Comparison of ENCODE assay signal across 18 cellular contexts in the genomic region with DNA sequence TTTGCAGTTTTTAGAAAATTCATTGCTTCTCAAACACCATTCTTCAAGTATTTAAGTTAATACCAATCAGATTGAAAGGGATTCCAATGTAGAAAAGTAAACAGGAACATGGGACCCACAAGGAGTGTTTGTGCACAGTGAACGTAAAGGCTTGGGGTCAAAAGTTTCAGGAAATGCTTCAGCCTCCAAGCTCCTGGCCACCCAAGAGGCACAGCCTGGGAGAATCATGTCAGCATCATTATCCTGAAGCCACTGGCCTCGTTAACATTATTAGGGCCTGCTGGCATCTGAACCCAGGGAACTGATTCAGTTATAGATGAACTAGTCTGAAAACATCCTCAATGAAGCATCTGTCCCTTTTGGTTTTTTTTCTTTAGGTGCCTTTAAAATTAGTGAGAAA.
DNase-seq lines count a peak whose midpoint lies in the region; TF ChIP-seq lines count a peak whose summit lies in the region.
"Had no signal": no experiment of that assay in that cellular context is flagged by ENCODE, and none has a peak within 500 bp of the region (broad histone marks: within the 10 kb centered on the region; RNA-seq: fewer than 3 reads in every experiment).

No MANE protein-coding gene starts in this region.

- TF ChIP-seq POLR2A in tibial nerve (IDR thresholded peaks at IDR 0.05), result no peak

- no peaks in the 10 kb centered on the region for H3K79me2 ChIP-seq in osteoblast (ENCODE audit: insufficient read depth, low read length)

- no peak overlapping the region for H3K4me3 Mint-ChIP-seq in Calu3 (ENCODE audit: low read depth, unreplicated experiment)
- H3K4me3 Mint-ChIP-seq: immature natural killer cell; memory B cell; stimulated activated naive B cell treated with anti-CD40 and anti-IgM and Interleukin-4, amounts not matched to agents 10 μg/mL and 1 μg/mL and 100 μg/mL, for 72 hours had no signal

- TF ChIP-seq CTCF in BE2C (IDR thresholded peaks at IDR 0.05; ENCODE audit: low read depth, low read length), result no peak
- no peak for TF ChIP-seq CTCF in fibroblast of the aortic adventitia (IDR thresholded peaks at IDR 0.05; ENCODE audit: insufficient read depth, low read length)
- no peak for TF ChIP-seq CTCF in osteoblast (IDR thresholded peaks at IDR 0.05; ENCODE audit: extremely low read depth, low read depth, low read length)
- no peak for TF ChIP-seq CTCF in Calu3 (IDR thresholded peaks at IDR 0.05; ENCODE audit: unreplicated experiment)
- TF ChIP-seq CTCF in tibial nerve (IDR thresholded peaks at IDR 0.05), result no peak

- no TSS peak for BruUV-seq in Calu3 (replicated peaks; lab: Mats Ljungman, UMichigan)

- H3K4me1 Mint-ChIP-seq in Calu3 (ENCODE audit: low read depth, unreplicated experiment), result no peaks in the 10 kb centered on the region
- H3K4me1 Mint-ChIP-seq: immature natural killer cell; memory B cell; stimulated activated naive B cell treated with anti-CD40 and anti-IgM and Interleukin-4, amounts not matched to agents 10 μg/mL and 1 μg/mL and 100 μg/mL, for 72 hours had no signal

- peak overlapping the region; percentile 10 for H3K4me2 ChIP-seq in osteoblast (ENCODE audit: insufficient read depth, low read length)

- CTCF ChIA-PET in Calu3 (lab: Charles Lee), result no interaction called here

- H4K20me1 ChIP-seq in osteoblast (ENCODE audit: insufficient read depth, low read length), result no peaks in the 10 kb centered on the region

- DNase-seq in BE2C, result peak; percentile 21
- DNase-seq in SJSA1 (ENCODE audit: low read depth in 1 of 2, low spot score in 2 of 2), result peak; percentile 84 to 89
- peak; percentile 59 for DNase-seq in fibroblast of the aortic adventitia (ENCODE audit: low read depth)
- peak; percentile 15 for DNase-seq in osteoblast (ENCODE audit: insufficient read length, low spot score, missing footprints)
- no peak for DNase-seq in midbrain (lab: John Stamatoyannopoulos, UW)
- DNase-seq in Calu3, result no peak
- DNase-seq in MV-4-11 (lab: John Stamatoyannopoulos, UW), result no peak
- DNase-seq in tibial nerve (ENCODE audit: low spot score in 2 of 2), result no peak
- DNase-seq: activated CD4-positive, alpha-beta T cell treated with anti-CD3 and anti-CD28 coated beads, Interleukin-2, amount 50 U/mL, for 1 hour; immature natural killer cell; KBM-7; NCI-H1092 treated with DMSO at 0.1 percent for 48 hours; NCI-H2081; stimulated activated naive B cell treated with anti-CD40 and anti-IgM and Interleukin-4, amounts not matched to agents 10 μg/mL and 1 μg/mL and 100 μg/mL, for 72 hours; trophoblast cell had no signal

- no peak overlapping the region for H3K27ac Mint-ChIP-seq in Calu3 (ENCODE audit: unreplicated experiment)
- H3K27ac Mint-ChIP-seq: immature natural killer cell; memory B cell; stimulated activated naive B cell treated with anti-CD40 and anti-IgM and Interleukin-4, amounts not matched to agents 10 μg/mL and 1 μg/mL and 100 μg/mL, for 72 hours had no signal

- peaks cover 9% of the 10 kb centered on the region for H3K4me1 ChIP-seq in BE2C
- peaks cover 47% of the 10 kb centered on the region for H3K4me1 ChIP-seq in SJSA1 (replicated peaks)
- H3K4me1 ChIP-seq in osteoblast (ENCODE audit: insufficient read depth, low read length), result peaks cover 33% of the 10 kb centered on the region
- H3K4me1 ChIP-seq in tibial nerve, result peaks cover 0 to 27% (median 9%) of the 10 kb centered on the region in 4 donors
- H3K4me1 ChIP-seq: HAP-1 had no signal

- no peaks in the 10 kb centered on the region for H3K27me3 ChIP-seq in BE2C
- H3K27me3 ChIP-seq in SJSA1 (replicated peaks), result no peaks in the 10 kb centered on the region
- no peaks in the 10 kb centered on the region for H3K27me3 ChIP-seq in osteoblast (ENCODE audit: insufficient read depth, low read length)
- H3K27me3 ChIP-seq in tibial nerve, result no peaks in the 10 kb centered on the region

- H3K4me3 ChIP-seq in BE2C (ENCODE audit: low read depth, low read length) (no peak overlapping the region), SJSA1 (no peak overlapping the region), fibroblast of the aortic adventitia (ENCODE audit: low read depth, low read length) (no peak overlapping the region), osteoblast (ENCODE audit: insufficient read depth, low read length) (no peak overlapping the region), tibial nerve (no peak overlapping the region)
- H3K4me3 ChIP-seq: HAP-1 had no signal

- H3K9me3 ChIP-seq in BE2C, result no peaks in the 10 kb centered on the region
- no peaks in the 10 kb centered on the region for H3K9me3 ChIP-seq in SJSA1 (replicated peaks)
- no peaks in the 10 kb centered on the region for H3K9me3 ChIP-seq in osteoblast (ENCODE audit: low read depth, low read length)
- no peaks in the 10 kb centered on the region for H3K9me3 ChIP-seq in tibial nerve
- H3K9me3 ChIP-seq: HAP-1 had no signal

- peak overlapping the region; percentile 19 for H2AFZ ChIP-seq in osteoblast (ENCODE audit: low read length)

- no peaks in the 10 kb centered on the region for H3K36me3 Mint-ChIP-seq in Calu3 (ENCODE audit: insufficient read depth, unreplicated experiment)
- H3K36me3 Mint-ChIP-seq: immature natural killer cell; memory B cell; stimulated activated naive B cell treated with anti-CD40 and anti-IgM and Interleukin-4, amounts not matched to agents 10 μg/mL and 1 μg/mL and 100 μg/mL, for 72 hours had no signal

- WGBS in tibial nerve, 2 donors, result 39 to 43% methylated on average over 2 of the region's 2 CpGs

- intact Hi-C loops in Calu3 (cut with micrococcal nuclease; ENCODE audit: unreplicated experiment), result no loop called here

- H3K27me3 Mint-ChIP-seq in Calu3 (ENCODE audit: unreplicated experiment), result peaks cover 14% of the 10 kb centered on the region
- H3K27me3 Mint-ChIP-seq: memory B cell had no signal

- no peaks in the 10 kb centered on the region for H3K36me3 ChIP-seq in BE2C
- H3K36me3 ChIP-seq in SJSA1, result no peaks in the 10 kb centered on the region
- no peaks in the 10 kb centered on the region for H3K36me3 ChIP-seq in osteoblast (ENCODE audit: insufficient read depth, low read length)
- H3K36me3 ChIP-seq in tibial nerve, result no peaks in the 10 kb centered on the region
- H3K36me3 ChIP-seq: HAP-1 had no signal

- H3K9me3 Mint-ChIP-seq in Calu3 (ENCODE audit: low read depth, unreplicated experiment), result no peaks in the 10 kb centered on the region
- H3K9me3 Mint-ChIP-seq: immature natural killer cell; memory B cell; stimulated activated naive B cell treated with anti-CD40 and anti-IgM and Interleukin-4, amounts not matched to agents 10 μg/mL and 1 μg/mL and 100 μg/mL, for 72 hours had no signal

- no peak for TF ChIP-seq EP300 in tibial nerve (IDR thresholded peaks at IDR 0.05)

- H3K27ac ChIP-seq in SJSA1, result peak overlapping the region; percentile 93
- peak overlapping the region; percentile 81 for H3K27ac ChIP-seq in osteoblast (ENCODE audit: low read depth, low read length)
- peak overlapping the region in 2 of 4 donors; percentile 70 to 80 for H3K27ac ChIP-seq in tibial nerve
- H3K27ac ChIP-seq: RWPE1 had no signal

Comparison
In these comparisons a context has a peak if more than half of its experiments do, and no peak if none do; other contexts are left out.
1. DNase-seq: peak in BE2C (single experiment), SJSA1 (2 of 2), fibroblast of the aortic adventitia (single experiment) and osteoblast (single experiment); none in midbrain (single experiment), Calu3 (single experiment), MV-4-11 (single experiment) and tibial nerve (0 of 2).